Comparison of ENCODE assay signal across 2 cellular contexts in genomic region chr4:80054375-80054774, GRCh38.
TF ChIP-seq lines count a peak whose summit lies in the region.

No MANE protein-coding gene starts in this region.

TF ChIP-seq in SK-N-SH, 30 proteins besides CTCF, POLR2A, EP300 and RAD21 (continued from another document):
- TF ChIP-seq, protein P1, sequence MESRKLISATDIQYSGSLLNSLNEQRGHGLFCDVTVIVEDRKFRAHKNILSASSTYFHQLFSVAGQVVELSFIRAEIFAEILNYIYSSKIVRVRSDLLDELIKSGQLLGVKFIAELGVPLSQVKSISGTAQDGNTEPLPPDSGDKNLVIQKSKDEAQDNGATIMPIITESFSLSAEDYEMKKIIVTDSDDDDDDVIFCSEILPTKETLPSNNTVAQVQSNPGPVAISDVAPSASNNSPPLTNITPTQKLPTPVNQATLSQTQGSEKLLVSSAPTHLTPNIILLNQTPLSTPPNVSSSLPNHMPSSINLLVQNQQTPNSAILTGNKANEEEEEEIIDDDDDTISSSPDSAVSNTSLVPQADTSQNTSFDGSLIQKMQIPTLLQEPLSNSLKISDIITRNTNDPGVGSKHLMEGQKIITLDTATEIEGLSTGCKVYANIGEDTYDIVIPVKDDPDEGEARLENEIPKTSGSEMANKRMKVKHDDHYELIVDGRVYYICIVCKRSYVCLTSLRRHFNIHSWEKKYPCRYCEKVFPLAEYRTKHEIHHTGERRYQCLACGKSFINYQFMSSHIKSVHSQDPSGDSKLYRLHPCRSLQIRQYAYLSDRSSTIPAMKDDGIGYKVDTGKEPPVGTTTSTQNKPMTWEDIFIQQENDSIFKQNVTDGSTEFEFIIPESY (IDR thresholded peaks at IDR 0.05; ENCODE audit: borderline replicate concordance, low read depth): no peak
- TF ChIP-seq FOXM1 (IDR thresholded peaks at IDR 0.05; ENCODE audit: low read depth) (no peak), USF1 (IDR thresholded peaks at IDR 0.05; ENCODE audit: borderline replicate concordance, low read depth) (no peak), CHD2 (IDR thresholded peaks at IDR 0.05; ENCODE audit: low read length, partially characterized antibody) (no peak)
TF ChIP-seq in SK-N-SH: peak in this region for 0.

TF ChIP-seq in SK-N-SH treated with all-trans-retinoic acid at 6 μM for 48 hours, 23 proteins besides CTCF, POLR2A, EP300 and RAD21 (continued from another document):
- TF ChIP-seq, protein P2, sequence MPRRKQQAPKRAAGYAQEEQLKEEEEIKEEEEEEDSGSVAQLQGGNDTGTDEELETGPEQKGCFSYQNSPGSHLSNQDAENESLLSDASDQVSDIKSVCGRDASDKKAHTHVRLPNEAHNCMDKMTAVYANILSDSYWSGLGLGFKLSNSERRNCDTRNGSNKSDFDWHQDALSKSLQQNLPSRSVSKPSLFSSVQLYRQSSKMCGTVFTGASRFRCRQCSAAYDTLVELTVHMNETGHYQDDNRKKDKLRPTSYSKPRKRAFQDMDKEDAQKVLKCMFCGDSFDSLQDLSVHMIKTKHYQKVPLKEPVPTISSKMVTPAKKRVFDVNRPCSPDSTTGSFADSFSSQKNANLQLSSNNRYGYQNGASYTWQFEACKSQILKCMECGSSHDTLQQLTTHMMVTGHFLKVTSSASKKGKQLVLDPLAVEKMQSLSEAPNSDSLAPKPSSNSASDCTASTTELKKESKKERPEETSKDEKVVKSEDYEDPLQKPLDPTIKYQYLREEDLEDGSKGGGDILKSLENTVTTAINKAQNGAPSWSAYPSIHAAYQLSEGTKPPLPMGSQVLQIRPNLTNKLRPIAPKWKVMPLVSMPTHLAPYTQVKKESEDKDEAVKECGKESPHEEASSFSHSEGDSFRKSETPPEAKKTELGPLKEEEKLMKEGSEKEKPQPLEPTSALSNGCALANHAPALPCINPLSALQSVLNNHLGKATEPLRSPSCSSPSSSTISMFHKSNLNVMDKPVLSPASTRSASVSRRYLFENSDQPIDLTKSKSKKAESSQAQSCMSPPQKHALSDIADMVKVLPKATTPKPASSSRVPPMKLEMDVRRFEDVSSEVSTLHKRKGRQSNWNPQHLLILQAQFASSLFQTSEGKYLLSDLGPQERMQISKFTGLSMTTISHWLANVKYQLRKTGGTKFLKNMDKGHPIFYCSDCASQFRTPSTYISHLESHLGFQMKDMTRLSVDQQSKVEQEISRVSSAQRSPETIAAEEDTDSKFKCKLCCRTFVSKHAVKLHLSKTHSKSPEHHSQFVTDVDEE (CRISPR knock-in tag; IDR thresholded peaks at IDR 0.05): no peak
- no peak for TF ChIP-seq OSR1 (CRISPR knock-in tag; IDR thresholded peaks at IDR 0.05)
- TF ChIP-seq BACH2 (CRISPR knock-in tag; IDR thresholded peaks at IDR 0.05; ENCODE audit: borderline replicate concordance): no peak
- TF ChIP-seq ZNF565 (CRISPR knock-in tag; conservative IDR thresholded peaks at IDR 0.05; ENCODE audit: low read depth): no peak
